ENCODE assay signal across 29 cellular contexts in genomic region chr4:117545042-117545441, GRCh38.
"Had no signal": no experiment of that assay in that cellular context is flagged by ENCODE, and none has a peak within 500 bp of the region (broad histone marks: within the 10 kb centered on the region; RNA-seq: fewer than 3 reads in every experiment).

No MANE protein-coding gene starts in this region.

- H3K4me2 ChIP-seq: smooth muscle cell had no signal

- H3K27me3 Mint-ChIP-seq: naive B cell; natural killer cell treated with Interleukin-12 subunit alpha and Interleukin-12 subunit beta and Interleukin-15 and Interleukin-18, amount 100 ng/mL, for 72 hours; stimulated activated memory B cell treated with anti-CD40 and anti-IgM and Interleukin-4, amounts not matched to agents 10 μg/mL and 1 μg/mL and 100 μg/mL, for 72 hours; stimulated activated naive CD8-positive, alpha-beta T cell treated with anti-CD3 and anti-CD28 coated beads, Interleukin-15, amount 100 ng/mL, for 72 hours had no signal

- H3K4me1 Mint-ChIP-seq: immature natural killer cell; naive B cell; stimulated activated memory B cell treated with anti-CD40 and anti-IgM and Interleukin-4, amounts not matched to agents 10 μg/mL and 1 μg/mL and 100 μg/mL, for 72 hours; stimulated activated naive CD8-positive, alpha-beta T cell treated with anti-CD3 and anti-CD28 coated beads, Interleukin-15, amount 100 ng/mL, for 72 hours had no signal

- ATAC-seq: left colon; left lung; lower lobe of right lung; natural killer cell treated with Interleukin-12 subunit alpha and Interleukin-12 subunit beta and Interleukin-15 and Interleukin-18, amount 100 ng/mL, for 72 hours; pancreas; psoas muscle; stimulated activated memory B cell treated with anti-CD40 and anti-IgM and Interleukin-4, amounts not matched to agents 10 μg/mL and 1 μg/mL and 100 μg/mL, for 72 hours; stimulated activated naive CD8-positive, alpha-beta T cell treated with anti-CD3 and anti-CD28 coated beads, Interleukin-15, amount 100 ng/mL, for 72 hours had no signal

- H3K4me3 ChIP-seq: left lung, lower lobe of right lung, pancreas, psoas muscle, right atrium auricular region, right lobe of liver, smooth muscle cell, testis, thyroid gland, transverse colon, upper lobe of left lung, vagina had no signal

- H3K9me3 ChIP-seq: left lung, lower lobe of right lung, pancreas, psoas muscle, right atrium auricular region, right lobe of liver, testis, thyroid gland, transverse colon, upper lobe of left lung, vagina had no signal

- H3K36me3 ChIP-seq: left lung, lower lobe of right lung, pancreas, right atrium auricular region, right lobe of liver, thyroid gland, transverse colon, upper lobe of left lung, vagina had no signal

- H3K36me3 Mint-ChIP-seq: immature natural killer cell; naive B cell; natural killer cell treated with Interleukin-12 subunit alpha and Interleukin-12 subunit beta and Interleukin-15 and Interleukin-18, amount 100 ng/mL, for 72 hours; stimulated activated memory B cell treated with anti-CD40 and anti-IgM and Interleukin-4, amounts not matched to agents 10 μg/mL and 1 μg/mL and 100 μg/mL, for 72 hours had no signal

- H3K4me1 ChIP-seq: left lung, lower lobe of right lung, pancreas, psoas muscle, right atrium auricular region, right lobe of liver, testis, thyroid gland, transverse colon, upper lobe of left lung, vagina had no signal

- FAIRE-seq: islet of Langerhans, kidney, pancreas had no signal

- H3K4me3 Mint-ChIP-seq: immature natural killer cell; naive B cell; natural killer cell treated with Interleukin-12 subunit alpha and Interleukin-12 subunit beta and Interleukin-15 and Interleukin-18, amount 100 ng/mL, for 72 hours; stimulated activated memory B cell treated with anti-CD40 and anti-IgM and Interleukin-4, amounts not matched to agents 10 μg/mL and 1 μg/mL and 100 μg/mL, for 72 hours; stimulated activated naive CD8-positive, alpha-beta T cell treated with anti-CD3 and anti-CD28 coated beads, Interleukin-15, amount 100 ng/mL, for 72 hours had no signal

- DNase-seq: hippocampal formation; immature natural killer cell; kidney; left colon; left lung; lower lobe of right lung; mammary epithelial cell; mesenchymal stem cell; naive B cell; pancreas; psoas muscle; right lobe of liver; stimulated activated CD4-positive, alpha-beta T cell treated with anti-CD3 and anti-CD28 coated beads, Interleukin-1b, Interleukin-23, amount 100 ng/mL, for 48 hours; stimulated activated CD4-positive, alpha-beta T cell treated with anti-CD3 and anti-CD28 coated beads, Interleukin-2, amount 100 ng/mL, for 48 hours; stimulated activated CD4-positive, alpha-beta T cell treated with anti-CD3 and anti-CD28 coated beads, Interleukin-4, amount 100 ng/mL, for 4 hours; stimulated activated CD8-positive, alpha-beta memory T cell treated with anti-CD3 and anti-CD28 coated beads, Interleukin-4, amount 100 ng/mL, for 48 hours; stimulated activated naive CD4-positive, alpha-beta T cell treated with Interleukin-2 at 50 U/mL for 16 hours; stimulated activated naive CD8-positive, alpha-beta T cell treated with anti-CD3 and anti-CD28 coated beads, Interleukin-15, amount 100 ng/mL, for 72 hours; substantia nigra; testis; thyroid gland; transverse colon; upper lobe of left lung had no signal

- H3K27ac ChIP-seq: left lung, lower lobe of right lung, pancreas, psoas muscle, right atrium auricular region, right lobe of liver, testis, thyroid gland, transverse colon, upper lobe of left lung, vagina had no signal

- H3K9me3 Mint-ChIP-seq: naive B cell; stimulated activated memory B cell treated with anti-CD40 and anti-IgM and Interleukin-4, amounts not matched to agents 10 μg/mL and 1 μg/mL and 100 μg/mL, for 72 hours had no signal

- H3K27me3 ChIP-seq: left lung, pancreas, right atrium auricular region, right lobe of liver, testis, thyroid gland, transverse colon, upper lobe of left lung, vagina had no signal

- H3K27ac Mint-ChIP-seq: immature natural killer cell; naive B cell; natural killer cell treated with Interleukin-12 subunit alpha and Interleukin-12 subunit beta and Interleukin-15 and Interleukin-18, amount 100 ng/mL, for 72 hours; stimulated activated memory B cell treated with anti-CD40 and anti-IgM and Interleukin-4, amounts not matched to agents 10 μg/mL and 1 μg/mL and 100 μg/mL, for 72 hours; stimulated activated naive CD8-positive, alpha-beta T cell treated with anti-CD3 and anti-CD28 coated beads, Interleukin-15, amount 100 ng/mL, for 72 hours had no signal
